In the genomic region with DNA sequence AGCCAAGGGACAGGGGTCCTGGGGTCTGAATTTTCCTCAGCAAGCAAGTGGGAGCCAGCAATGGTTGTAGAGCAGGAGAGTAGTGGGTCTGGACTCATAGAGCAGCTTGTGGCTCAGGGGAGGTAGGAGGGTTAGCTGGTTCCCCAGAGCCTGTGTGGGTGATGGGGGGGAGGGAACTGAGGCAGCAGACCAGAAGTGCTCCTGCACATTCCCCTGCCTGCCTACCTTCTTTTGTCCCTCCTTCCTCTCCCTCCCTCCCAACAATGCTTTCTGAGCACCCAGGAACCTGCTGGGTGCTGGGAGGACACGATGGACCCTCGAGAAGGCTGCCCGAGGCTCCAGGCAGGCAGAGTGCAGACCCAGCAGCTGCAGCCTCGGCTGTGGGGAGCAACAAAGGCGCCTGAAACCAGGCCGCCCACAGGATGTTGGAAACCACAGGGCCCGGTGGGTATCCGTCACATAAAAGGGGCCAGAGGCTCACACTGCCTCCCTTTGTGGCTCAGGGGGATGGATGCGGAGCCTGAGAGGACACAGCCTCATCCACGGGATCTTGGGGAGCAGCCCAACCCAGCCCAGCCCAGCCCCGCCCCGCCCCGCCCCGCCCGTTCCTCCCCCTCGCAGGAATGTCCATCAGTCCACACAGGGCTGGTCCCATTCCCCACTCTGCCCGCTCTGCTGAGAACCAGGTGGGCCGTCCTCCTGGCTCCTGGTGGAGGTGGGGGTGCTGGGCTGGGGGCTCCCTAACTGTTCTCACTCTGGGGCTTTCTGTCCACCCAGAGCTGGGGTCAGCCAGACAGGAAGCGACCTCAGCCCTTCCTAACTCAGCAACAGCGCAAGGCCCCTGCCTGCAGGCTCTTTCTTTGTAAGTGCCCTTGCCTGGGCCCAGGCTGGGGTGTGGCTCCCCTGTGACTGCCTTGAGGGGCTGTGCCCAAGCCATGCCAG, we compare ENCODE assay signal across 8 cellular contexts. TPM values are rescaled to one million over a fixed set of nuclear protein-coding genes. Genes with fewer than 3 reads are reported as not detected.
DNase-seq lines count a peak whose midpoint lies in the region; ATAC-seq and TF ChIP-seq lines count a peak whose summit lies in the region.

No MANE protein-coding gene starts in this region.

- H3K9me2 ChIP-seq in hepatocyte (replicated peaks; ENCODE audit: insufficient read depth), result no peaks in the 10 kb centered on the region

- in situ Hi-C loops in mammary epithelial cell (cut with MboI; ENCODE audit: low sequenced_read_pairs in 2 of 2), result no loop called here

- H3K36me3 ChIP-seq in hepatocyte (replicated peaks; ENCODE audit: insufficient read depth, low read depth), result no peaks in the 10 kb centered on the region
- H3K36me3 ChIP-seq in mammary epithelial cell (ENCODE audit: insufficient read depth, low read length), result peaks cover 2% of the 10 kb centered on the region

- H3K4me3 ChIP-seq in hepatocyte, result no peak overlapping the region
- H3K4me3 ChIP-seq in mammary epithelial cell (replicated peaks in 1 of 3; ENCODE audit: insufficient read depth in 1 of 3, low read depth in 2 of 3, low read length in 3 of 3), result no peak overlapping the region

- CTCF ChIA-PET in mammary epithelial cell (lab: Charles Lee; ENCODE audit: low non-redundant PET), result no interaction called here

- no peaks in the 10 kb centered on the region for H3K27me3 ChIP-seq in hepatocyte
- no peaks in the 10 kb centered on the region for H3K27me3 ChIP-seq in mammary epithelial cell (ENCODE audit: insufficient read depth, low read length)

- dilution Hi-C loops in mammary epithelial cell (cut with HindIII; ENCODE audit: low sequenced_read_pairs), result no loop called here

- peak; percentile 71 for DNase-seq in NK-92 treated with Interleukin-12 subunit alpha and Interleukin-12 subunit beta, amount 100 ng/mL, for 24 hours (lab: John Stamatoyannopoulos, UW)
- DNase-seq in NK-92 (lab: John Stamatoyannopoulos, UW; ENCODE audit: unreplicated experiment), result no peak
- DNase-seq in activated CD4-positive, alpha-beta T cell treated with anti-CD3 and anti-CD28 coated beads, Interleukin-2, amount 50 U/mL, for 1 hour, result peak; percentile 25
- no peak for DNase-seq in hepatocyte (ENCODE audit: low spot score)
- no peak for DNase-seq in type B pancreatic cell (ENCODE audit: extremely low spot score, unreplicated experiment)
- no peak for DNase-seq in mammary epithelial cell
- no peak for DNase-seq in DMS 273 treated with DMSO at 0.1 percent for 48 hours (lab: John Stamatoyannopoulos, UW)

- H3K79me2 ChIP-seq in hepatocyte (no peaks in the 10 kb centered on the region), mammary epithelial cell (ENCODE audit: insufficient read depth, low read length) (no peaks in the 10 kb centered on the region)

- H4K20me1 ChIP-seq in hepatocyte (ENCODE audit: insufficient read depth, poor library complexity, severe bottlenecking) (no peaks in the 10 kb centered on the region), mammary epithelial cell (ENCODE audit: insufficient read depth, low read length) (no peaks in the 10 kb centered on the region)

- H3K27ac ChIP-seq in hepatocyte, result peak overlapping the region; percentile 85
- H3K27ac ChIP-seq in mammary epithelial cell (ENCODE audit: insufficient read depth, low read depth, low read length), result no peak overlapping the region

- 72% methylated on average over 15 of the region's 20 CpGs for WGBS in hepatocyte (ENCODE audit: low lambda C conversion rate, missing lambda C conversion rate)
- 56% methylated on average over 9 of the region's 20 CpGs for WGBS in mammary epithelial cell (ENCODE audit: low coverage, missing lambda C conversion rate)

- H3K36me3 Mint-ChIP-seq in type B pancreatic cell, result no peaks in the 10 kb centered on the region

- H2AFZ ChIP-seq in hepatocyte, result no peak overlapping the region
- no peak overlapping the region for H2AFZ ChIP-seq in mammary epithelial cell (ENCODE audit: low read depth, low read length)

- no peaks in the 10 kb centered on the region for H3K27me3 Mint-ChIP-seq in type B pancreatic cell

- no peak overlapping the region for H3K4me3 Mint-ChIP-seq in type B pancreatic cell

- H3K4me2 ChIP-seq in hepatocyte, result no peak overlapping the region
- H3K4me2 ChIP-seq in mammary epithelial cell (ENCODE audit: insufficient read depth, low read depth, low read length), result no peak overlapping the region

- peak overlapping the region; percentile 23 for H3K27ac Mint-ChIP-seq in type B pancreatic cell

- H3K9me3 ChIP-seq in hepatocyte (ENCODE audit: low read depth) (no peaks in the 10 kb centered on the region), mammary epithelial cell (replicated peaks; ENCODE audit: insufficient read depth, low read length) (no peaks in the 10 kb centered on the region)

- TF ChIP-seq CTCF in hepatocyte (IDR thresholded peaks at IDR 0.05; ENCODE audit: poor library complexity) (no peak), type B pancreatic cell (conservative IDR thresholded peaks at IDR 0.05) (no peak), mammary epithelial cell (conservative IDR thresholded peaks at IDR 0.05 in 1 of 2, IDR thresholded peaks at IDR 0.05 in 1 of 2; ENCODE audit: extremely low read depth in 1 of 2, insufficient read depth in 1 of 2, low read depth in 1 of 2, low read length in 2 of 2) (no peak)

- peaks cover 21% of the 10 kb centered on the region for H3K4me1 Mint-ChIP-seq in type B pancreatic cell (ENCODE audit: unreplicated experiment)

- H3K4me1 ChIP-seq in hepatocyte (ENCODE audit: insufficient read depth) (peaks cover 19% of the 10 kb centered on the region), mammary epithelial cell (ENCODE audit: insufficient read depth, low read length) (no peaks in the 10 kb centered on the region)

- BruUV-seq in mammary epithelial cell (replicated peaks; lab: Mats Ljungman, UMichigan), result no TSS peak

- H3K9me3 Mint-ChIP-seq in type B pancreatic cell, result no peaks in the 10 kb centered on the region

- ATAC-seq in HG03457 (IDR thresholded peaks at IDR 0.05; ENCODE audit: unreplicated experiment), result peak; percentile 49

- no peak overlapping the region for H3K9ac ChIP-seq in mammary epithelial cell (ENCODE audit: insufficient read depth, low read length)

- intact Hi-C loops in mammary epithelial cell (cut with micrococcal nuclease), result no loop called here

RNA-seq across cellular contexts. Expression of gene NLRC3, which starts 1.7 kb away (rescaled TPM):
- total RNA-seq in hepatocyte (0.10 TPM in 1 of 2 replicates, not detected in the other), type B pancreatic cell (ENCODE audit: low replicate concordance) (0.17 and 0.34 TPM in 2 replicates), mammary epithelial cell (under 1 TPM; under 0.01 to 0.05 TPM)
- polyA plus RNA-seq in hepatocyte (0.15 and 0.17 TPM in 2 replicates), mammary epithelial cell (not detected)
- not detected for polyA minus RNA-seq in mammary epithelial cell

RNA-seq across cellular contexts. Expression of gene SLX4, which starts 32.5 kb away (rescaled TPM):
- 3.5 and 4.6 TPM in 2 replicates for total RNA-seq in hepatocyte
- 1.9 and 3.4 TPM in 2 replicates for polyA plus RNA-seq in hepatocyte
- total RNA-seq in type B pancreatic cell (ENCODE audit: low replicate concordance), result 7.3 and 13.3 TPM in 2 replicates
- total RNA-seq in mammary epithelial cell, result 1 to 10 TPM; 6.2 to 8.7 TPM
- 1.2 TPM for polyA plus RNA-seq in mammary epithelial cell
- 4.3 TPM for polyA minus RNA-seq in mammary epithelial cell

Comparison
In these comparisons a context has a peak if more than half of its experiments do, and no peak if none do; other contexts are left out.
1. DNase-seq: peak in NK-92 treated with Interleukin-12 subunit alpha and Interleukin-12 subunit beta, amount 100 ng/mL, for 24 hours (single experiment) and activated CD4-positive, alpha-beta T cell treated with anti-CD3 and anti-CD28 coated beads, Interleukin-2, amount 50 U/mL, for 1 hour (single experiment); none in NK-92 (single experiment), hepatocyte (single experiment), type B pancreatic cell (single experiment), mammary epithelial cell (single experiment) and DMS 273 treated with DMSO at 0.1 percent for 48 hours (single experiment).